In the genomic region with DNA sequence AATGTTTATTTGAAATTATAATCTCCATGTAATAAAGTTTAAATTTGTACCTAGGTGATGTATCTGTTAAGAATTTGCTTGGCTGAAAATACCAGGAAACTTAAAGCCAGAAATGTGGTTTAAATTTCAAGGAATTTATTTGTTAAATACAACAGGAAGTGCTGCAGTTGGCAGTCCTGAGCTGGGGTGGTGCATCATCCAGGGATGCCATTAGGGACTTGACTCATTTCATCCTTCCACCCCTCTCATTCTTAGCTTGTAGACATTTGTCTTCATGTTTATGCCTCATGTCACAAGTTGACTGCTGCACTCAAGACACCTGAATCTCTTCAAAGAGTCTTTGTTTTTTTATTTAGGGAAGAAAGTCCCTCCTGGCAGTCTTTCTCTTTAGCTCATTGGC, we compare ENCODE assay signal across 26 cellular contexts.
DNase-seq lines count a peak whose midpoint lies in the region; ATAC-seq and TF ChIP-seq lines count a peak whose summit lies in the region.
"Had no signal": no experiment of that assay in that cellular context is flagged by ENCODE, and none has a peak within 500 bp of the region (broad histone marks: within the 10 kb centered on the region; RNA-seq: fewer than 3 reads in every experiment).

No MANE protein-coding gene starts in this region.

- H3K23ac ChIP-seq in mesenchymal stem cell (ENCODE audit: low read length in 2 of 2): no peak overlapping the region

- no peak overlapping the region for H3K4me3 Mint-ChIP-seq in MCF 10A (ENCODE audit: unreplicated experiment)
- H3K4me3 Mint-ChIP-seq: activated T-cell treated with anti-CD3 and anti-CD28 coated beads, Interleukin-2, amount 50 U/mL, for 24 hours; nephron progenitor cell had no signal

- no peak overlapping the region for H2AFZ ChIP-seq in mesenchymal stem cell (ENCODE audit: low read depth, low read length)

- H3K36me3 Mint-ChIP-seq in MCF 10A (ENCODE audit: insufficient read depth, unreplicated experiment): no peaks in the 10 kb centered on the region

- TF ChIP-seq POLR2A in breast epithelium (IDR thresholded peaks at IDR 0.05): no peak

- no TSS peak for BruUV-seq in MCF 10A (replicated peaks; lab: Mats Ljungman, UMichigan)

- H2AK5ac ChIP-seq in mesenchymal stem cell (ENCODE audit: low read length, severe bottlenecking): no peak overlapping the region

- no peaks in the 10 kb centered on the region for H3K27me3 ChIP-seq in breast epithelium
- H3K27me3 ChIP-seq in mesenchymal stem cell (ENCODE audit: control insufficient read depth in 1 of 2, insufficient read depth in 1 of 2, low read length in 2 of 2): no peaks in the 10 kb centered on the region
- H3K27me3 ChIP-seq: ascending aorta, BLaER1, esophagus muscularis mucosa, left lung, right lobe of liver had no signal

- no peaks in the 10 kb centered on the region for H3K9me3 Mint-ChIP-seq in MCF 10A (ENCODE audit: unreplicated experiment)
- H3K9me3 Mint-ChIP-seq: activated T-cell treated with anti-CD3 and anti-CD28 coated beads, Interleukin-2, amount 50 U/mL, for 24 hours; nephron progenitor cell had no signal

- H4K91ac ChIP-seq in mesenchymal stem cell (ENCODE audit: low read length): no peak overlapping the region

- no peak overlapping the region for H3K4ac ChIP-seq in mesenchymal stem cell (ENCODE audit: low read depth in 1 of 2, low read length in 2 of 2)

- H3K9ac ChIP-seq in mesenchymal stem cell (ENCODE audit: low read length): no peak overlapping the region
- H3K9ac ChIP-seq: BLaER1 had no signal

- H3K18ac ChIP-seq in mesenchymal stem cell (ENCODE audit: low read depth in 1 of 2, low read length in 2 of 2): no peak overlapping the region

- intact Hi-C loops in MCF 10A (cut with micrococcal nuclease): no loop called here
- intact Hi-C loops in breast epithelium (cut with DNase I; ENCODE audit: low total_unique reads): no loop called here

- H3K27ac ChIP-seq in breast epithelium: no peak overlapping the region
- H3K27ac ChIP-seq in mesenchymal stem cell (ENCODE audit: low read length, poor library complexity, severe bottlenecking): no peak overlapping the region
- H3K27ac ChIP-seq: ascending aorta, BLaER1, esophagus muscularis mucosa, left lung, right lobe of liver had no signal

- H3K4me3 ChIP-seq in breast epithelium (no peak overlapping the region), mesenchymal stem cell (ENCODE audit: insufficient read depth in 1 of 2, low read depth in 1 of 2, low read length in 2 of 2) (no peak overlapping the region)
- H3K4me3 ChIP-seq: ascending aorta, BLaER1, esophagus muscularis mucosa, left lung, right lobe of liver had no signal

- H3K4me1 ChIP-seq in breast epithelium (no peaks in the 10 kb centered on the region), mesenchymal stem cell (ENCODE audit: control insufficient read depth, insufficient read depth, low read depth, low read length) (no peaks in the 10 kb centered on the region)
- H3K4me1 ChIP-seq: ascending aorta, esophagus muscularis mucosa, left lung, right lobe of liver had no signal

- H2BK15ac ChIP-seq in mesenchymal stem cell (ENCODE audit: low read depth, poor library complexity, severe bottlenecking): no peak overlapping the region

- H3K14ac ChIP-seq in mesenchymal stem cell (ENCODE audit: low read length in 2 of 2): no peak overlapping the region

- no peak overlapping the region for H3K4me2 ChIP-seq in mesenchymal stem cell (ENCODE audit: low read length, poor library complexity, severe bottlenecking)
- H3K4me2 ChIP-seq: BLaER1 had no signal

- H2BK5ac ChIP-seq in mesenchymal stem cell (ENCODE audit: low read depth, low read length, poor library complexity, severe bottlenecking): no peak overlapping the region

- no peaks in the 10 kb centered on the region for H3K79me1 ChIP-seq in mesenchymal stem cell (replicated peaks; ENCODE audit: low read length, poor library complexity, severe bottlenecking)

- H3K36me3 ChIP-seq in breast epithelium: no peaks in the 10 kb centered on the region
- no peaks in the 10 kb centered on the region for H3K36me3 ChIP-seq in mesenchymal stem cell (ENCODE audit: control insufficient read depth in 1 of 2, insufficient read depth in 2 of 2, low read depth in 1 of 2, low read length in 2 of 2)
- H3K36me3 ChIP-seq: ascending aorta, BLaER1, esophagus muscularis mucosa, left lung, right lobe of liver had no signal

- peaks cover 3% of the 10 kb centered on the region for H3K4me1 Mint-ChIP-seq in MCF 10A (ENCODE audit: insufficient read depth, unreplicated experiment)
- H3K4me1 Mint-ChIP-seq: nephron progenitor cell had no signal

- H2BK120ac ChIP-seq in mesenchymal stem cell (ENCODE audit: low read depth, low read length): no peak overlapping the region

- H3K27me3 Mint-ChIP-seq in MCF 10A (ENCODE audit: insufficient read depth, unreplicated experiment): peaks cover 3% of the 10 kb centered on the region
- H3K27me3 Mint-ChIP-seq: activated T-cell treated with anti-CD3 and anti-CD28 coated beads, Interleukin-2, amount 50 U/mL, for 24 hours had no signal

- TF ChIP-seq CTCF in MCF 10A (IDR thresholded peaks at IDR 0.05; ENCODE audit: unreplicated experiment) (no peak), breast epithelium (IDR thresholded peaks at IDR 0.05) (no peak)

- POLR2A ChIA-PET in MCF 10A (lab: Yijun Ruan, JAX): no interaction called here

- DNase-seq in MCF 10A (ENCODE audit: unreplicated experiment) (peak; percentile 7), breast epithelium (ENCODE audit: low spot score in 2 of 2) (no peak), fibroblast of gingiva (ENCODE audit: low read depth) (peak; percentile 50), cortex of kidney (lab: John Stamatoyannopoulos, UW) (no peak), NCI-H1092 treated with DMSO at 0.1 percent for 48 hours (lab: John Stamatoyannopoulos, UW) (no peak), mesenchymal stem cell (no peak)
- DNase-seq: ACHN; activated CD4-positive, alpha-beta T cell treated with anti-CD3 and anti-CD28 coated beads for 1 hour; activated CD8-positive, alpha-beta memory T cell treated with anti-CD3 and anti-CD28 coated beads for 24 hours; activated T-cell treated with anti-CD3 and anti-CD28 coated beads, Interleukin-2, amount 50 U/mL, for 24 hours; effector memory CD4-positive, alpha-beta T cell; EL; IMR-90; left lung; NCI-H1417 treated with DMSO at 0.1 percent for 48 hours; NCI-H2171 treated with DMSO at 0.1 percent for 48 hours; NCI-H526; nephron progenitor cell; right lobe of liver; stimulated activated CD8-positive, alpha-beta memory T cell treated with anti-CD3 and anti-CD28 coated beads, Interleukin-4, amount 100 ng/mL, for 48 hours; T1000 had no signal

- no peak overlapping the region for H4K8ac ChIP-seq in mesenchymal stem cell (ENCODE audit: low read length)

- no peak overlapping the region for H2BK12ac ChIP-seq in mesenchymal stem cell (ENCODE audit: low read length in 2 of 2)

- no peak overlapping the region for H3K27ac Mint-ChIP-seq in MCF 10A (ENCODE audit: low read depth, unreplicated experiment)
- H3K27ac Mint-ChIP-seq: activated T-cell treated with anti-CD3 and anti-CD28 coated beads, Interleukin-2, amount 50 U/mL, for 24 hours; nephron progenitor cell had no signal

- H3K9me3 ChIP-seq in breast epithelium (no peaks in the 10 kb centered on the region), mesenchymal stem cell (ENCODE audit: control insufficient read depth, low read length) (no peaks in the 10 kb centered on the region)
- H3K9me3 ChIP-seq: ascending aorta, BLaER1, esophagus muscularis mucosa, left lung, right lobe of liver had no signal

- peak; percentile 91 for ATAC-seq in SK-N-SH treated with all-trans-retinoic acid at 6 μM for 48 hours
- no peak for ATAC-seq in HG03196 (IDR thresholded peaks at IDR 0.05; ENCODE audit: unreplicated experiment)
- ATAC-seq: left lung, right lobe of liver had no signal

- CTCF ChIA-PET in MCF 10A (lab: Yijun Ruan, JAX): no interaction called here

TF ChIP-seq in SK-N-SH treated with all-trans-retinoic acid at 6 μM for 48 hours, 23 proteins besides CTCF, POLR2A, EP300 and RAD21:
- peak; percentile 71 for TF ChIP-seq ISL1 (CRISPR knock-in tag; IDR thresholded peaks at IDR 0.05)
- no peak for TF ChIP-seq ZFP30 (CRISPR knock-in tag; IDR thresholded peaks at IDR 0.05)

Comparison
In these comparisons a context has a peak if more than half of its experiments do, and no peak if none do; other contexts are left out.
1. DNase-seq: peak in MCF 10A (single experiment) and fibroblast of gingiva (single experiment); none in breast epithelium (0 of 2), cortex of kidney (single experiment), NCI-H1092 treated with DMSO at 0.1 percent for 48 hours (single experiment) and mesenchymal stem cell (single experiment).